ENCODE assay signal across 31 cellular contexts in the genomic region with DNA sequence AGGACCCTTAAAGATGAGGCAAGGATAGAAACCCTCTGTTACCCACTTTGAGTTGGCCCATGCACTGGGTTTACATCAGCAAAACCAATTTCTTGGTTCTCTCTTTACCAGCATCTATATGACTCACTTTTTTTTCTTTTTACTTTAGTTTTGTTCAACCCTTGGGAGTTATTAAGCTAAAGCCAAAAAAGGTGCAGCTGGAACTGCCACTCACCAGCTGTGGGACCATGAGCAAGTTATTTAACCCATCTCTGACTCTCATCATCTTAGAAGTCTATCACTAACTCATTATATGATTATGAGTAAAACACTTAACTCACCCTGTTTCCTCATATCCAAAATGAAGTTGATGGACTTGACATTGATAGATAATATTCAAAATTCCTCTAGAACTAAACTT. TPM values are rescaled to one million over a fixed set of nuclear protein-coding genes. Genes with fewer than 3 reads are reported as not detected.
"Had no signal": no experiment of that assay in that cellular context is flagged by ENCODE, and none has a peak within 500 bp of the region (broad histone marks: within the 10 kb centered on the region; RNA-seq: fewer than 3 reads in every experiment).

No MANE protein-coding gene starts in this region.

- H3K9me3 Mint-ChIP-seq: immature natural killer cell; mesothelial cell of epicardium; naive thymus-derived CD4-positive, alpha-beta T cell; natural killer cell treated with Interleukin-12 subunit alpha and Interleukin-12 subunit beta and Interleukin-15 and Interleukin-18, amount 100 ng/mL, for 72 hours; stimulated activated effector memory CD8-positive, alpha-beta T cell treated with anti-CD3 and anti-CD28 coated beads, Interleukin-12 subunit alpha, Interleukin-12 subunit beta, amount 100 ng/mL, for 72 hours; stimulated activated naive CD8-positive, alpha-beta T cell treated with anti-CD3 and anti-CD28 coated beads, Interleukin-15, amount 100 ng/mL, for 72 hours; type B pancreatic cell had no signal

- H3K27ac Mint-ChIP-seq: immature natural killer cell; mesothelial cell of epicardium; naive thymus-derived CD4-positive, alpha-beta T cell; natural killer cell treated with Interleukin-12 subunit alpha and Interleukin-12 subunit beta and Interleukin-15 and Interleukin-18, amount 100 ng/mL, for 72 hours; stimulated activated effector memory CD8-positive, alpha-beta T cell treated with anti-CD3 and anti-CD28 coated beads, Interleukin-12 subunit alpha, Interleukin-12 subunit beta, amount 100 ng/mL, for 72 hours; stimulated activated naive CD8-positive, alpha-beta T cell treated with anti-CD3 and anti-CD28 coated beads, Interleukin-15, amount 100 ng/mL, for 72 hours; type B pancreatic cell had no signal

- H3K4me1 ChIP-seq: left lung, lower lobe of right lung, pancreas, prostate gland, spleen, tibial nerve, uterus had no signal

- H3K9me3 ChIP-seq: left lung, lower lobe of right lung, pancreas, prostate gland, spleen, tibial nerve, uterus had no signal

- H3K4me1 Mint-ChIP-seq: immature natural killer cell; mesothelial cell of epicardium; naive thymus-derived CD4-positive, alpha-beta T cell; stimulated activated effector memory CD8-positive, alpha-beta T cell treated with anti-CD3 and anti-CD28 coated beads, Interleukin-12 subunit alpha, Interleukin-12 subunit beta, amount 100 ng/mL, for 72 hours; stimulated activated naive CD8-positive, alpha-beta T cell treated with anti-CD3 and anti-CD28 coated beads, Interleukin-15, amount 100 ng/mL, for 72 hours had no signal

- H3K27me3 ChIP-seq: left lung, pancreas, spleen, tibial nerve, uterus had no signal

- H3K4me3 ChIP-seq: left lung, lower lobe of right lung, pancreas, prostate gland, spleen, tibial nerve, uterus had no signal

- H3K36me3 ChIP-seq: left lung, lower lobe of right lung, pancreas, prostate gland, spleen, tibial nerve, uterus had no signal

- ATAC-seq: left colon; left lung; lower lobe of right lung; naive thymus-derived CD4-positive, alpha-beta T cell; natural killer cell treated with Interleukin-12 subunit alpha and Interleukin-12 subunit beta and Interleukin-15 and Interleukin-18, amount 100 ng/mL, for 72 hours; pancreas; right cardiac atrium; sciatic nerve; stimulated activated effector memory CD8-positive, alpha-beta T cell treated with anti-CD3 and anti-CD28 coated beads, Interleukin-12 subunit alpha, Interleukin-12 subunit beta, amount 100 ng/mL, for 72 hours; stimulated activated naive CD8-positive, alpha-beta T cell treated with anti-CD3 and anti-CD28 coated beads, Interleukin-15, amount 100 ng/mL, for 72 hours had no signal

- DNase-seq: hypothalamus; immature natural killer cell; kidney; left colon; left lung; lower lobe of right lung; mesendoderm; naive thymus-derived CD4-positive, alpha-beta T cell; nucleus accumbens; pancreas; posterior cingulate gyrus; retina; right cardiac atrium; small intestine; spleen; stimulated activated CD4-positive, alpha-beta T cell treated with anti-CD3 and anti-CD28 coated beads, Interleukin-4, amount 100 ng/mL, for 24 hours; stimulated activated naive CD4-positive, alpha-beta T cell treated with Interleukin-2 at 50 U/mL for 16 hours; stimulated activated naive CD8-positive, alpha-beta T cell treated with anti-CD3 and anti-CD28 coated beads, Interleukin-15, amount 100 ng/mL, for 72 hours; substantia nigra; uterus had no signal

- H3K4me3 Mint-ChIP-seq: immature natural killer cell; mesothelial cell of epicardium; naive thymus-derived CD4-positive, alpha-beta T cell; natural killer cell treated with Interleukin-12 subunit alpha and Interleukin-12 subunit beta and Interleukin-15 and Interleukin-18, amount 100 ng/mL, for 72 hours; stimulated activated effector memory CD8-positive, alpha-beta T cell treated with anti-CD3 and anti-CD28 coated beads, Interleukin-12 subunit alpha, Interleukin-12 subunit beta, amount 100 ng/mL, for 72 hours; stimulated activated naive CD8-positive, alpha-beta T cell treated with anti-CD3 and anti-CD28 coated beads, Interleukin-15, amount 100 ng/mL, for 72 hours; type B pancreatic cell had no signal

- H3K27me3 Mint-ChIP-seq: stimulated activated naive CD8-positive, alpha-beta T cell treated with anti-CD3 and anti-CD28 coated beads, Interleukin-15, amount 100 ng/mL, for 72 hours; type B pancreatic cell had no signal

- H3K27ac ChIP-seq: left lung, lower lobe of right lung, pancreas, prostate gland, spleen, tibial nerve, uterus had no signal

- H3K36me3 Mint-ChIP-seq: immature natural killer cell; mesothelial cell of epicardium; naive thymus-derived CD4-positive, alpha-beta T cell; natural killer cell treated with Interleukin-12 subunit alpha and Interleukin-12 subunit beta and Interleukin-15 and Interleukin-18, amount 100 ng/mL, for 72 hours; stimulated activated effector memory CD8-positive, alpha-beta T cell treated with anti-CD3 and anti-CD28 coated beads, Interleukin-12 subunit alpha, Interleukin-12 subunit beta, amount 100 ng/mL, for 72 hours; type B pancreatic cell had no signal

RNA-seq across cellular contexts. Expression of a gene that starts 53.4 kb away (rescaled TPM):
- total RNA-seq: left lung; lower lobe of right lung; mesothelial cell of epicardium; mononuclear cell; naive thymus-derived CD4-positive, alpha-beta T cell; natural killer cell treated with Interleukin-12 subunit alpha and Interleukin-12 subunit beta and Interleukin-15 and Interleukin-18, amount 100 ng/mL, for 72 hours; osteoblast; pancreas; prostate gland; sciatic nerve; spleen; tibial nerve; ureter had no signal
- polyA plus RNA-seq: immature natural killer cell; liver; naive thymus-derived CD4-positive, alpha-beta T cell; spleen had no signal
